ENCODE assay signal across 14 cellular contexts in genomic region chr3:106963446-106963845, GRCh38.
A peak's percentile ranks its signal among the peaks of the same experiment; 100 is the strongest.
DNase-seq lines count a peak whose midpoint lies in the region; ATAC-seq and TF ChIP-seq lines count a peak whose summit lies in the region.
"Had no signal": no experiment of that assay in that cellular context is flagged by ENCODE, and none has a peak within 500 bp of the region (broad histone marks: within the 10 kb centered on the region; RNA-seq: fewer than 3 reads in every experiment).

No MANE protein-coding gene starts in this region.

- no peak overlapping the region for H3K27ac ChIP-seq in PC-3 (ENCODE audit: low read length)
- H3K27ac ChIP-seq: psoas muscle had no signal

- TF ChIP-seq CTCF in AG09309 (IDR thresholded peaks at IDR 0.05; ENCODE audit: control insufficient read depth, insufficient read depth, low read depth, low read length, missing control alignments) = no peak
- no peak for TF ChIP-seq CTCF in PC-3 (conservative IDR thresholded peaks at IDR 0.05; ENCODE audit: low read depth, low read length)
- no peak for TF ChIP-seq CTCF in lower leg skin (IDR thresholded peaks at IDR 0.05)

- H3F3A ChIP-seq in PC-3 (ENCODE audit: low read length, unreplicated experiment) = no peaks in the 10 kb centered on the region

- H3K4me3 ChIP-seq in AG09309 (ENCODE audit: control insufficient read depth, low read depth, low read length) = no peak overlapping the region
- peak overlapping the region; percentile 17; the same call in 1 of the 2 replicates for H3K4me3 ChIP-seq in PC-3 (ENCODE audit: low read length)
- H3K4me3 ChIP-seq in lower leg skin (ENCODE audit: low read depth, poor library complexity, severe bottlenecking) = no peak overlapping the region
- H3K4me3 ChIP-seq: HAP-1, psoas muscle had no signal

- WGBS in lower leg skin, 2 donors = 12 to 14% methylated on average over 1 of the region's 1 CpG

- POLR2A ChIA-PET in PC-3 (lab: Charles Lee; ENCODE audit: unreplicated experiment) = no interaction called here

- peak; percentile 17 for DNase-seq in AG09309 (ENCODE audit: low read depth)
- peak; percentile 45 for DNase-seq in PC-3
- peak; percentile 53 for DNase-seq in fibroblast of gingiva (ENCODE audit: low read depth)
- DNase-seq in myocyte (ENCODE audit: low read depth) = peak; percentile 41
- no peak for DNase-seq in lower leg skin (ENCODE audit: low spot score in 2 of 2)
- no peak for DNase-seq in activated CD4-positive, alpha-beta T cell treated with anti-CD3 and anti-CD28 coated beads for 1 hour
- DNase-seq in posterior vena cava (ENCODE audit: low spot score) = no peak
- DNase-seq in CD1c-positive myeloid dendritic cell (ENCODE audit: extremely low spot score) = no peak
- DNase-seq: activated CD8-positive, alpha-beta T cell treated with anti-CD3 and anti-CD28 coated beads, Interleukin-2, amount 10 ng/mL, durations not matched to agents 7 days and 5 days; activated naive CD4-positive, alpha-beta T cell treated with anti-CD3 and anti-CD28 coated beads, Interleukin-2, amount 50 U/mL, for 16 hours; NCI-H1092; NCI-H510A; psoas muscle had no signal

- H3K4me1 ChIP-seq in PC-3 (ENCODE audit: insufficient read depth, low read length) = peaks cover 14% of the 10 kb centered on the region
- H3K4me1 ChIP-seq: HAP-1, psoas muscle had no signal

- peak; percentile 77 for ATAC-seq in PC-3
- ATAC-seq: activated CD8-positive, alpha-beta T cell treated with anti-CD3 and anti-CD28 coated beads, Interleukin-2, amount 10 ng/mL, durations not matched to agents 7 days and 5 days; psoas muscle had no signal

- intact Hi-C loops in PC-3 (cut with micrococcal nuclease) (no loop called here), lower leg skin (cut with DNase I; ENCODE audit: low total_unique reads) (no loop called here), posterior vena cava (cut with DNase I) (no loop called here)

- no TSS peak for BruUV-seq in PC-3 (replicated peaks; lab: Mats Ljungman, UMichigan)

- H3K9me2 ChIP-seq in PC-3 (replicated peaks; ENCODE audit: low read length) = no peaks in the 10 kb centered on the region

- peak overlapping the region; percentile 65 for H3K4me2 ChIP-seq in PC-3 (ENCODE audit: low read length)

- CTCF ChIA-PET in PC-3 (lab: Charles Lee) = no interaction called here

- no peaks in the 10 kb centered on the region for H4K20me1 ChIP-seq in PC-3 (ENCODE audit: low read length)

- no peak for TF ChIP-seq POLR2A in lower leg skin (IDR thresholded peaks at IDR 0.05)

- no peak overlapping the region for H3K9ac ChIP-seq in PC-3 (ENCODE audit: low read length)

- H3K27me3 ChIP-seq in PC-3 (ENCODE audit: low read length) = no peaks in the 10 kb centered on the region

- no peaks in the 10 kb centered on the region for H3K9me3 ChIP-seq in PC-3 (ENCODE audit: low read length)
- H3K9me3 ChIP-seq: HAP-1, psoas muscle had no signal

- no peaks in the 10 kb centered on the region for H3K36me3 ChIP-seq in PC-3 (ENCODE audit: low read depth, low read length)
- H3K36me3 ChIP-seq: HAP-1 had no signal

- H2AFZ ChIP-seq in PC-3 (ENCODE audit: low read length) = peak overlapping the region; percentile 15

- H3K79me2 ChIP-seq in PC-3 (ENCODE audit: low read length) = no peaks in the 10 kb centered on the region

Comparison
In these comparisons a context has a peak if more than half of its experiments do, and no peak if none do; other contexts are left out.
1. DNase-seq: peak in AG09309 (single experiment), PC-3 (single experiment), fibroblast of gingiva (single experiment) and myocyte (single experiment); none in lower leg skin (0 of 2), activated CD4-positive, alpha-beta T cell treated with anti-CD3 and anti-CD28 coated beads for 1 hour (single experiment), posterior vena cava (single experiment) and CD1c-positive myeloid dendritic cell (single experiment).